8 cellular contexts compared by ENCODE assay signal in the genomic region with DNA sequence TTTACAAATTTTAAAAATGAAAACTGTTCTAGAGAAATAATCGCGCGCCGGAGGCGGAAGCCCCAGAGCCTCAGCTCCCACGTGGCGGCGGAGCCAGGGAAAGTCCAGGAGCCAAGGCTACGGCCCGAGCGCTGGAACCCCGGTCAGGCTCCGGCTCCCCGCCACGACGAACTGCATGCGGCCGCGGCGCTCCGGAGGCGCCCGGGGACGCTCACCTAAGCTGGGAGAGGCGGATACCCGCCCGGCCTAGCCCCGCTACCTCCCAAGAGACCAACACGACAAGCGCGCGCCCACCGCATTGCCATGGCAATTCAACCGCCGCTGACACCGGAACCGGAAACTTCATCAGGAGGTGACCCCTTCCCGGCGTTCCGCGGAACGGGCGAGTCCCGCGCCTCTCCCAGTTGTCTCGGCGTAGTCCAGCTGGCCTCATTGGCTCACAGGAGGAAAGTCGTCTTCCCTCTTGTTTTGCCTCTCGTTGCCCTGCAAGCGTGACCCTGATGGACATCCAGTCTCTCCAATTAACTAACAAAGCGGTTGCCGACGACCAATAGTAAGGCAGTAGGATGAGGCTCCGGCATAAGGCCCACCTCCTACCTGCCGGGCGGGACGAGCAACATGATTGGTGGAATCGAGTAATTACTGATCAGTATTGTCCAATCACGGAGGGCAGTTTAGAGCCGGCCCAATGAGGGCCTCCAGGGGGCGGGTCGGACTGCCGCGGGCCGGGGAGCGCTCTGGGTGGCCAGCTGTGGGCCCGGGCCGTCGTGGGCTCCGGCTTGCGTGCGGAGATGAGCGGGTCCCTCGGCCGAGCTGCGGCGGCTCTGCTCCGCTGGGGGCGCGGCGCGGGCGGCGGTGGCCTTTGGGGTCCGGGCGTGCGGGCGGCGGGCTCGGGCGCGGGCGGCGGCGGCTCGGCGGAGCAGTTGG.
DNase-seq lines count a peak whose midpoint lies in the region; ATAC-seq and FAIRE-seq lines count a peak whose summit lies in the region.

Gene GLRX5, plus strand, starts transcription at position 752 of the 927 bp plus-strand sequence. Its CDS starts 40 bp downstream, at position 792.

- peak; percentile 98 for FAIRE-seq in HTR-8/SVneo (lab: Jason Lieb, UNC)

- peak within 1 kb of the TSS; percentile 87 to 91 for H3K4me3 Mint-ChIP-seq in effector memory CD8-positive, alpha-beta T cell

- H3K36me3 Mint-ChIP-seq in effector memory CD8-positive, alpha-beta T cell (ENCODE audit: insufficient read depth), result peaks cover 16% of the 10 kb centered on the region

- DNase-seq in COLO829 (ENCODE audit: low spot score) (peak; percentile 99), HTR-8/SVneo (ENCODE audit: insufficient read length, low spot score) (peak; percentile 98), NOMO-1 treated with dmso at 0.1 percent for 144 hours (lab: John Stamatoyannopoulos, UW; ENCODE audit: unreplicated experiment) (peak; percentile 100), medulla oblongata (ENCODE audit: extremely low spot score) (peak; percentile 100)
- peak; percentile 89 to 95 (median 91) for DNase-seq in activated CD8-positive, alpha-beta memory T cell treated with anti-CD3 and anti-CD28 coated beads for 48 hours (ENCODE audit: low read depth in 2 of 3, low spot score in 2 of 3)
- DNase-seq in effector memory CD8-positive, alpha-beta T cell, result peak; percentile 97 to 98 (median 98)
- peak; percentile 96 for DNase-seq in stimulated activated CD8-positive, alpha-beta memory T cell treated with anti-CD3 and anti-CD28 coated beads, Interleukin-12 subunit alpha, Interleukin-12 subunit beta, amount 100 ng/mL, for 1 hour (ENCODE audit: low read depth)

- H3K9me3 Mint-ChIP-seq in effector memory CD8-positive, alpha-beta T cell, result no peaks in the 10 kb centered on the region

- peak within 1 kb of the TSS; percentile 85 to 93 for H3K27ac Mint-ChIP-seq in effector memory CD8-positive, alpha-beta T cell

- peak; percentile 91 for ATAC-seq in GM21367 (IDR thresholded peaks at IDR 0.05; ENCODE audit: unreplicated experiment)
- ATAC-seq in effector memory CD8-positive, alpha-beta T cell (replicated peaks), result peak; percentile 84

- H3K27me3 Mint-ChIP-seq in effector memory CD8-positive, alpha-beta T cell, result no peaks in the 10 kb centered on the region

- peaks cover 41 to 54% of the 10 kb centered on the region in 2 donors for H3K4me1 Mint-ChIP-seq in effector memory CD8-positive, alpha-beta T cell (ENCODE audit: low read depth in 2 of 2)

Comparison
In these comparisons a context has a peak if more than half of its experiments do, and no peak if none do; other contexts are left out.
1. Peak in every context shown above with its lines: DNase-seq and ATAC-seq.